15 cellular contexts compared by ENCODE assay signal in the genomic region with DNA sequence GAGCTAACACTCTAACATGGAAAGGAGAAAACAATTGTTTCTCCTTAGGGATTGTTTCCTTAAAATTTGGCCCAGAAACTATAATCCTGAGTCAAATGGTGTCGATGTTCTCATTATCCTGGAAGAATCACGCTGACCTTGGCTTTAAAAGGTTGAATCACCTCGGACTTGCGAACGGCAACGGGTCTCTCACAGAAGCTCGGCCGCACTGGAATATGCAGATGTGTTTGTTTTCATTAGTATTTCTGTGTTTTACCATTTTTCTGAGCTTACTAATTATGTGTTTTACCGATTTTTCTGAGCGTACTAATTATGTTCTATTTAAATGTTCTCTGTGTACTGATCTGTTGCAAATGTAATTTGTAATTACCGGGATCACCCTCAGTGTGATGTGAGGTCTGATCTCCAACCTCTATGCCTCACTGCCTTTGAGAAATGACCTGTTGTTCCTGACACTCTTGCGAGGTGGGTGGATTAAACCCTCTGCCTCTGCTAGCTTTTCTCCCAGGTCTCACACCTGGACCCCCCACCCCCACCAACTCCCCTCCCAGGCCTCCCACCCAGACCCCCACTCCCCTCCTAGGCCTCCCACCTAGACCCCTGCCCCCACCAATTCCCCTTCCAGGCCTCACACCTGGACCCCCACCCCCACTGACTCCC. TPM values are rescaled to one million over a fixed set of nuclear protein-coding genes. Genes with fewer than 3 reads are reported as not detected.
DNase-seq lines count a peak whose midpoint lies in the region; ATAC-seq, FAIRE-seq and TF ChIP-seq lines count a peak whose summit lies in the region.
"Had no signal": no experiment of that assay in that cellular context is flagged by ENCODE, and none has a peak within 500 bp of the region (broad histone marks: within the 10 kb centered on the region; RNA-seq: fewer than 3 reads in every experiment).

No MANE protein-coding gene starts in this region.

- in situ Hi-C loops in Caki2 (cut with HindIII; ENCODE audit: low pct_unique_long_range_greater_than_20kb, low sequenced_read_pairs) (no loop called here), SK-MEL-5 (cut with HindIII; ENCODE audit: low pct_unique_long_range_greater_than_20kb, low sequenced_read_pairs) (no loop called here)

- TF ChIP-seq POLR2A in HCT116 (IDR thresholded peaks at IDR 0.05; ENCODE audit: borderline replicate concordance, extremely low read depth, insufficient read depth, insufficient read length) = peak; percentile 98

- CTCF ChIA-PET in HCT116 (lab: Charles Lee) = interaction anchor here (1.2 kb wide), 1 partner anchor 195 kb away, joined by 3 read pairs; no protein-coding TSS in a partner anchor

- H3K27me3 ChIP-seq in HCT116 (ENCODE audit: insufficient read depth, low read length) = no peaks in the 10 kb centered on the region

- no peak for TF ChIP-seq CTCF in HCT116 (IDR thresholded peaks at IDR 0.05 in 2 of 3, conservative IDR thresholded peaks at IDR 0.05 in 1 of 3; ENCODE audit: borderline replicate concordance in 1 of 3, insufficient read depth in 1 of 3, low read depth in 2 of 3, low read length in 2 of 3)

- no TSS peak for BruUV-seq in HCT116 (replicated peaks; lab: Mats Ljungman, UMichigan)

- peaks cover 8% of the 10 kb centered on the region for H3K4me1 Mint-ChIP-seq in memory B cell

- ATAC-seq in HCT116 (peak; percentile 67), memory B cell (ENCODE audit: low read depth) (no peak), GM21447 (IDR thresholded peaks at IDR 0.05; ENCODE audit: unreplicated experiment) (no peak)
- ATAC-seq: activated T-helper 17 cell treated with anti-CD3 and anti-CD28 coated beads, Interleukin-2, amount 50 U/mL, for 72 hours had no signal

- H2AFZ ChIP-seq in HCT116 (ENCODE audit: low read depth, low read length, poor library complexity, severe bottlenecking) = no peak overlapping the region

- no peaks in the 10 kb centered on the region for H4K20me1 ChIP-seq in HCT116 (ENCODE audit: insufficient read depth)

- POLR2A ChIA-PET in HCT116 (lab: Charles Lee) = interaction anchor here (0.7 to 1.5 kb wide), 6 partner anchors 8 to 835 kb away, joined by 3 to 8 read pairs (median 3); no protein-coding TSS in a partner anchor

- H3K9me3 Mint-ChIP-seq in memory B cell = no peaks in the 10 kb centered on the region
- H3K9me3 Mint-ChIP-seq: activated T-helper 17 cell treated with anti-CD3 and anti-CD28 coated beads, Interleukin-2, amount 50 U/mL, for 72 hours had no signal

- H3K79me2 ChIP-seq in HCT116 (ENCODE audit: insufficient read depth, low read length) = no peaks in the 10 kb centered on the region

- no peaks in the 10 kb centered on the region for H3K9me3 ChIP-seq in HCT116 (ENCODE audit: control insufficient read depth in 1 of 2, insufficient read depth in 1 of 2, low read depth in 1 of 2, low read length in 2 of 2)
- H3K9me3 ChIP-seq: breast epithelium had no signal

- no peak for TF ChIP-seq RAD21 in HCT116 (IDR thresholded peaks at IDR 0.05; ENCODE audit: low read depth)

- RAD21 ChIA-PET in HCT116 (lab: Charles Lee; ENCODE audit: low non-redundant PET in 1 of 2, low total read pairs in 2 of 2, uncharacterized antibody in 2 of 2, unreplicated experiment in 2 of 2) = no interaction called here

- no peak overlapping the region for H3K4me2 ChIP-seq in HCT116 (ENCODE audit: low read length)

- intact Hi-C loops in HCT116 (cut with micrococcal nuclease) = no loop called here

- FAIRE-seq in GM19239 (lab: Jason Lieb, UNC) = no peak

- no peaks in the 10 kb centered on the region for H3K4me1 ChIP-seq in HCT116 (ENCODE audit: control insufficient read depth in 1 of 2, insufficient read depth in 2 of 2, low read length in 2 of 2)
- H3K4me1 ChIP-seq: breast epithelium had no signal

- H3K4me3 ChIP-seq in HCT116 (replicated peaks in 1 of 2; ENCODE audit: low read depth in 1 of 2, low read length in 2 of 2) = no peak overlapping the region
- H3K4me3 ChIP-seq: breast epithelium had no signal

- no peaks in the 10 kb centered on the region for H3K36me3 ChIP-seq in HCT116 (ENCODE audit: control insufficient read depth in 1 of 2, insufficient read depth in 2 of 2, low read length in 2 of 2)
- H3K36me3 ChIP-seq: breast epithelium had no signal

- peak; percentile 38 for DNase-seq in Caki2 (ENCODE audit: low read depth)
- peak; percentile 69 for DNase-seq in HCT116 (ENCODE audit: low read depth, low spot score)
- DNase-seq in SK-MEL-5 (ENCODE audit: low read depth, low spot score) = peak; percentile 34
- no peak for DNase-seq in memory B cell (ENCODE audit: low spot score in 2 of 2)
- DNase-seq in activated CD8-positive, alpha-beta memory T cell treated with anti-CD3 and anti-CD28 coated beads, Interleukin-2, amount 50 U/mL, for 4 hours = no peak
- DNase-seq in GM19239 (ENCODE audit: insufficient read length, low spot score) = no peak
- no peak for DNase-seq in putamen (ENCODE audit: low spot score)
- DNase-seq: activated CD4-positive, alpha-beta T cell treated with anti-CD3 and anti-CD28 coated beads for 4 hours; MM.1S; NCI-H524; substantia nigra had no signal

- H3K9me2 ChIP-seq in HCT116 (ENCODE audit: insufficient read depth) = no peaks in the 10 kb centered on the region

- H3K27me3 Mint-ChIP-seq in memory B cell = peaks cover 13% of the 10 kb centered on the region

- no peak overlapping the region for H3K9ac ChIP-seq in HCT116 (ENCODE audit: low read length)

- peaks cover 4% of the 10 kb centered on the region for H3K36me3 Mint-ChIP-seq in memory B cell

- no peak overlapping the region for H3K27ac ChIP-seq in HCT116 (ENCODE audit: low read depth, low read length)
- H3K27ac ChIP-seq: breast epithelium, epithelial cell of prostate had no signal

- peak overlapping the region; percentile 63 for H3K27ac Mint-ChIP-seq in memory B cell
- H3K27ac Mint-ChIP-seq: activated T-helper 17 cell treated with anti-CD3 and anti-CD28 coated beads, Interleukin-2, amount 50 U/mL, for 72 hours had no signal

- H3K4me3 Mint-ChIP-seq in memory B cell = no peak overlapping the region
- H3K4me3 Mint-ChIP-seq: activated T-helper 17 cell treated with anti-CD3 and anti-CD28 coated beads, Interleukin-2, amount 50 U/mL, for 72 hours had no signal

TF ChIP-seq in HCT116, 20 proteins besides CTCF, POLR2A, EP300 and RAD21:
- TF ChIP-seq POLR2AphosphoS5 (IDR thresholded peaks at IDR 0.05; ENCODE audit: low read depth, low read length) = peak; percentile 83
- TF ChIP-seq ZNF274 (IDR thresholded peaks at IDR 0.05; ENCODE audit: low read depth, low read length) = no peak
- no peak for TF ChIP-seq ELF1 (IDR thresholded peaks at IDR 0.05; ENCODE audit: borderline replicate concordance, low read depth)
- TF ChIP-seq TCF7L2 (IDR thresholded peaks at IDR 0.05; ENCODE audit: borderline replicate concordance, extremely low read depth, insufficient read depth, insufficient read length) = no peak
- TF ChIP-seq SIN3A (IDR thresholded peaks at IDR 0.05; ENCODE audit: low read depth) = peak; percentile 63; the same call in 1 of the 2 replicates
- TF ChIP-seq EZH2 (IDR thresholded peaks at IDR 0.05) = no peak
- TF ChIP-seq YY1 (IDR thresholded peaks at IDR 0.05; ENCODE audit: extremely low read depth, insufficient replicate concordance, low read depth, low read length) = no peak
- TF ChIP-seq CEBPB (IDR thresholded peaks at IDR 0.05; ENCODE audit: low read depth) = no peak
- TF ChIP-seq, protein P1, sequence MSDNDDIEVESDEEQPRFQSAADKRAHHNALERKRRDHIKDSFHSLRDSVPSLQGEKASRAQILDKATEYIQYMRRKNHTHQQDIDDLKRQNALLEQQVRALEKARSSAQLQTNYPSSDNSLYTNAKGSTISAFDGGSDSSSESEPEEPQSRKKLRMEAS (IDR thresholded peaks at IDR 0.05) = no peak
- TF ChIP-seq EGR1 (IDR thresholded peaks at IDR 0.05; ENCODE audit: low read depth) = no peak
- no peak for TF ChIP-seq JUND (IDR thresholded peaks at IDR 0.05)

RNA-seq across cellular contexts. Expression of a gene that starts 38.3 kb away (rescaled TPM):
- total RNA-seq in Caki2 (2014; rRNA removed; shearing (Covaris generic); ENCODE audit: low replicate concordance) = 2.4 and 4.8 TPM in 2 replicates
- 14.0 TPM for total RNA-seq in HCT116 (2021; ENCODE audit: unreplicated experiment)
- polyA plus RNA-seq in HCT116 (2012) = 14.9 and 15.3 TPM in 2 replicates
- total RNA-seq in SK-MEL-5 (2014; rRNA removed; shearing (Covaris generic)) = 4.5 and 8.2 TPM in 2 replicates
- 13.4 and 17.7 TPM in 2 replicates for polyA plus RNA-seq in SK-MEL-5 (2015; cell fraction: cytosol; rRNA removed)
- 29.0 and 56.4 TPM in 2 replicates for polyA plus RNA-seq in SK-MEL-5 (2015; cell fraction: nucleus; rRNA removed)

RNA-seq across cellular contexts. Expression of a gene that starts 42.0 kb away (rescaled TPM):
- 18.3 and 23.2 TPM in 2 replicates for total RNA-seq in Caki2 (2014; rRNA removed; shearing (Covaris generic); ENCODE audit: low replicate concordance)
- total RNA-seq in HCT116 (2021; ENCODE audit: unreplicated experiment) = 28.5 TPM
- polyA plus RNA-seq in HCT116 (2012) = 22.6 and 39.6 TPM in 2 replicates
- total RNA-seq in SK-MEL-5 (2014; rRNA removed; shearing (Covaris generic)) = 33.5 and 36.0 TPM in 2 replicates
- 90.3 and 90.9 TPM in 2 replicates for polyA plus RNA-seq in SK-MEL-5 (2015; cell fraction: cytosol; rRNA removed)
- polyA plus RNA-seq in SK-MEL-5 (2015; cell fraction: nucleus; rRNA removed) = 49.5 and 57.4 TPM in 2 replicates

Comparison
In these comparisons a context has a peak if more than half of its experiments do, and no peak if none do; other contexts are left out.
1. DNase-seq: peak in Caki2 (single experiment), HCT116 (single experiment) and SK-MEL-5 (single experiment); none in memory B cell (0 of 2), activated CD8-positive, alpha-beta memory T cell treated with anti-CD3 and anti-CD28 coated beads, Interleukin-2, amount 50 U/mL, for 4 hours (single experiment), GM19239 (single experiment) and putamen (single experiment).